8 cellular contexts compared by ENCODE assay signal in genomic region chr1:151511636-151512215, GRCh38. TPM values are rescaled to one million over a fixed set of nuclear protein-coding genes. Genes with fewer than 3 reads are reported as not detected.
DNase-seq lines count a peak whose midpoint lies in the region; ATAC-seq and TF ChIP-seq lines count a peak whose summit lies in the region.

No MANE protein-coding gene starts in this region.

- peaks cover 36% of the 10 kb centered on the region for H3K79me2 ChIP-seq in PC-3 (ENCODE audit: low read length)

- H3K4me3 ChIP-seq in PC-3 (ENCODE audit: low read length) (peak overlapping the region; percentile 84), adrenal gland (peak overlapping the region in 2 of 4 donors; percentile 33 to 71), sigmoid colon (peak overlapping the region; percentile 54 to 73 (median 63))

- intact Hi-C loops in PC-3 (cut with micrococcal nuclease), result loop anchor here (1.0 to 2.0 kb wide), 2 partner anchors 17 to 53 kb away; no protein-coding TSS in a partner anchor
- intact Hi-C loops in adrenal gland (cut with DNase I), result no loop called here
- intact Hi-C loops in sigmoid colon (cut with DNase I), result loop anchor here (2.0 to 5.0 kb wide), 2 partner anchors 54 to 69 kb away; partner anchors contain the start of gene POGZ

- DNase-seq in GM10266 (ENCODE audit: extremely low spot score) (peak; percentile 38), PC-3 (peak; percentile 62), adrenal gland (peak in 6 of 7 donors; percentile 33 to 74 (median 60)), hypothalamus (lab: John Stamatoyannopoulos, UW) (peak in 31 of 51 donors; percentile 11 to 67 (median 49)), sigmoid colon (peak; percentile 72), DMS114 treated with DMSO at 0.1 percent for 48 hours (lab: John Stamatoyannopoulos, UW; ENCODE audit: unreplicated experiment) (no peak)

- peaks cover 55% of the 10 kb centered on the region for H3K4me1 ChIP-seq in PC-3 (ENCODE audit: insufficient read depth, low read length)
- H3K4me1 ChIP-seq in adrenal gland (replicated peaks in 1 of 2), result peaks cover 0 to 18% of the 10 kb centered on the region in 2 donors
- peaks cover 0 to 17% (median 12%) of the 10 kb centered on the region in 4 donors for H3K4me1 ChIP-seq in sigmoid colon

- peaks cover 11% of the 10 kb centered on the region for H3F3A ChIP-seq in PC-3 (ENCODE audit: low read length, unreplicated experiment)

- 0 to 3% (median 1%) methylated on average over 15 to 23 of the region's 23 CpGs for WGBS in adrenal gland, 4 donors
- 0 to 1% methylated on average over 23 of the region's 23 CpGs for WGBS in sigmoid colon, 2 donors

- H3K27ac ChIP-seq in PC-3 (ENCODE audit: low read length) (peak overlapping the region; percentile 96), adrenal gland (peak overlapping the region in 2 of 5 donors; percentile 19 to 71), sigmoid colon (peak overlapping the region; percentile 59 to 84 (median 82))

- H3K27me3 ChIP-seq in PC-3 (ENCODE audit: low read length), result no peaks in the 10 kb centered on the region
- H3K27me3 ChIP-seq in adrenal gland, result no peaks in the 10 kb centered on the region
- H3K27me3 ChIP-seq in sigmoid colon, result no peaks in the 10 kb centered on the region

- H3K9me3 ChIP-seq in PC-3 (ENCODE audit: low read length), result no peaks in the 10 kb centered on the region
- no peaks in the 10 kb centered on the region for H3K9me3 ChIP-seq in adrenal gland (replicated peaks in 1 of 3)
- no peaks in the 10 kb centered on the region for H3K9me3 ChIP-seq in sigmoid colon

- H3K9ac ChIP-seq in PC-3 (ENCODE audit: low read length), result peak overlapping the region; percentile 78

- BruUV-seq in PC-3 (replicated peaks; lab: Mats Ljungman, UMichigan), result TSS peak; percentile 22

- CTCF ChIA-PET in PC-3 (lab: Charles Lee), result interaction anchor here (0.6 to 1.0 kb wide), 5 partner anchors 8 to 77 kb away, joined by 3 to 6 read pairs (median 5); no protein-coding TSS in a partner anchor

- H2AFZ ChIP-seq in PC-3 (ENCODE audit: low read length), result peak overlapping the region; percentile 82

- TF ChIP-seq POLR2A in adrenal gland (IDR thresholded peaks at IDR 0.05), result no peak
- no peak for TF ChIP-seq POLR2A in sigmoid colon (IDR thresholded peaks at IDR 0.05)

- H3K4me2 ChIP-seq in PC-3 (ENCODE audit: low read length), result peak overlapping the region; percentile 95

- TF ChIP-seq EP300 in sigmoid colon (IDR thresholded peaks at IDR 0.05), result no peak

- ATAC-seq in HG03108 (IDR thresholded peaks at IDR 0.05; ENCODE audit: unreplicated experiment), result peak; percentile 5
- peak; percentile 46 for ATAC-seq in PC-3
- no peak for ATAC-seq in GM18873 (IDR thresholded peaks at IDR 0.05; ENCODE audit: low FRiP score, unreplicated experiment)

- H3K36me3 ChIP-seq in PC-3 (ENCODE audit: low read depth, low read length) (no peaks in the 10 kb centered on the region), adrenal gland (replicated peaks in 1 of 2) (no peaks in the 10 kb centered on the region), sigmoid colon (no peaks in the 10 kb centered on the region)

- no peaks in the 10 kb centered on the region for H3K9me2 ChIP-seq in PC-3 (replicated peaks; ENCODE audit: low read length)

- POLR2A ChIA-PET in PC-3 (lab: Charles Lee; ENCODE audit: unreplicated experiment), result interaction anchor here (0.9 to 1.7 kb wide), 3 partner anchors 17 to 49 kb away, joined by 8 to 12 read pairs (median 8); partner anchors contain the start of gene TUFT1

- no peaks in the 10 kb centered on the region for H4K20me1 ChIP-seq in PC-3 (ENCODE audit: low read length)

- TF ChIP-seq CTCF in GM10266 (IDR thresholded peaks at IDR 0.05; ENCODE audit: control insufficient read depth, insufficient read depth, low read depth, missing control alignments) (no peak), PC-3 (conservative IDR thresholded peaks at IDR 0.05; ENCODE audit: low read depth, low read length) (peak; percentile 23; the same call in 1 of the 2 replicates), adrenal gland (IDR thresholded peaks at IDR 0.05) (no peak), sigmoid colon (IDR thresholded peaks at IDR 0.05) (no peak)

RNA-seq across cellular contexts. Expression of gene CGN, which starts 0.5 kb away (rescaled TPM):
- total RNA-seq in PC-3 (2014; rRNA removed) (13.3 and 20.1 TPM in 2 replicates), adrenal gland (1 to 10 TPM in 2 of 8 donors, under 1 TPM in 6; 0.06 to 1.4 (median 0.77) TPM), sigmoid colon (1 to 10 TPM in 1 of 4 donors, under 1 TPM in 3; 0.33 to 1.8 (median 0.62) TPM)
- polyA plus RNA-seq in adrenal gland (1 to 10 TPM in 1 of 3 donors, under 1 TPM in 2; 0.77 to 3.2 (median 0.86) TPM), sigmoid colon (100 to 1,000 TPM in 2 of 3 donors, 10 to 100 TPM in 1; 91.9 to 132 (median 115) TPM)

RNA-seq across cellular contexts. Expression of gene TUFT1, which starts 28.4 kb away (rescaled TPM):
- total RNA-seq in PC-3 (2014; rRNA removed) (33.9 and 46.9 TPM in 2 replicates), adrenal gland (10 to 100 TPM in 2 of 8 donors, 1 to 10 TPM in 6; 5.5 to 14.1 (median 8.8) TPM), sigmoid colon (10 to 100 TPM in 3 of 4 donors, 1 to 10 TPM in 1; 8.0 to 13.4 (median 11.5) TPM)
- polyA plus RNA-seq in adrenal gland (10 to 100 TPM in 1 of 3 donors, 1 to 10 TPM in 2; 6.8 to 17.9 (median 9.0) TPM), sigmoid colon (10 to 100 TPM; 12.1 to 18.0 (median 16.8) TPM)

RNA-seq across cellular contexts. Expression of gene POGZ, which starts 52.4 kb away (rescaled TPM):
- total RNA-seq in PC-3 (2014; rRNA removed), result 30.5 and 77.9 TPM in 2 replicates
- total RNA-seq in adrenal gland, result 100 to 1,000 TPM in 1 of 8 donors, 10 to 100 TPM in 7; 24.0 to 117 (median 64.3) TPM
- 10 to 100 TPM; 41.2 to 85.0 (median 63.0) TPM for polyA plus RNA-seq in adrenal gland
- 10 to 100 TPM; 40.6 to 75.3 (median 46.4) TPM for total RNA-seq in sigmoid colon
- polyA plus RNA-seq in sigmoid colon, result 10 to 100 TPM in 1 of 3 donors, 1 to 10 TPM in 2; 7.2 to 24.6 (median 9.0) TPM

Comparison
In these comparisons a context has a peak if more than half of its experiments do, and no peak if none do; other contexts are left out.
1. intact Hi-C loops: an anchor here in PC-3 (1.0 to 2.0 kb wide) and sigmoid colon (2.0 to 5.0 kb wide); none called in adrenal gland.